ENCODE assay signal across 8 cellular contexts in genomic region chr14:56579345-56580316, GRCh38. TPM values are rescaled to one million over a fixed set of nuclear protein-coding genes. Genes with fewer than 3 reads are reported as not detected.
DNase-seq lines count a peak whose midpoint lies in the region; TF ChIP-seq lines count a peak whose summit lies in the region.

Gene TMEM260, plus strand, starts transcription at chr14:56579798. Its CDS starts 117 bp downstream, at chr14:56579915.

- no peaks in the 10 kb centered on the region for H3K9me3 ChIP-seq in ES-I3 (ENCODE audit: control insufficient read depth, insufficient read depth, low read length)

- H3K9ac ChIP-seq in ES-I3 (ENCODE audit: low read depth, low read length): peak within 1 kb of the TSS; percentile 71

- POLR2A ChIA-PET in RWPE1 (lab: Yijun Ruan, JAX; ENCODE audit: low non-redundant PET): interaction anchor here (0.6 kb wide), 1 partner anchor 745 kb away, joined by 4 read pairs; no protein-coding TSS in a partner anchor

- H3K4me3 Mint-ChIP-seq in nephron: peak within 1 kb of the TSS; percentile 89 to 90 (median 90)
- peak within 1 kb of the TSS; percentile 93 for H3K4me3 Mint-ChIP-seq in stimulated activated naive CD8-positive, alpha-beta T cell treated with anti-CD3 and anti-CD28 coated beads, Interleukin-15, Interleukin-2, amounts not matched to agents 100 ng/mL and 50 ng/mL, for 24 hours

- H3K4me1 Mint-ChIP-seq in nephron: peaks cover 17% of the 10 kb centered on the region
- peaks cover 42% of the 10 kb centered on the region for H3K4me1 Mint-ChIP-seq in stimulated activated naive CD8-positive, alpha-beta T cell treated with anti-CD3 and anti-CD28 coated beads, Interleukin-15, Interleukin-2, amounts not matched to agents 100 ng/mL and 50 ng/mL, for 24 hours (ENCODE audit: low read depth)

- CTCF ChIA-PET in RWPE1 (lab: Yijun Ruan, JAX): interaction anchor here (0.5 to 0.7 kb wide), 2 partner anchors 77 to 117 kb away, joined by 3 read pairs; no protein-coding TSS in a partner anchor

- H3K36me3 Mint-ChIP-seq in nephron (ENCODE audit: low read depth): no peaks in the 10 kb centered on the region
- no peaks in the 10 kb centered on the region for H3K36me3 Mint-ChIP-seq in stimulated activated naive CD8-positive, alpha-beta T cell treated with anti-CD3 and anti-CD28 coated beads, Interleukin-15, Interleukin-2, amounts not matched to agents 100 ng/mL and 50 ng/mL, for 24 hours (ENCODE audit: low read depth)

- H3K4me1 ChIP-seq in ES-I3 (ENCODE audit: insufficient read depth, low read length): no peaks in the 10 kb centered on the region; the same call in 1 of the 2 replicates

- peak within 1 kb of the TSS; percentile 96 to 99 (median 98) for H3K27ac Mint-ChIP-seq in nephron
- peak within 1 kb of the TSS; percentile 98 for H3K27ac Mint-ChIP-seq in stimulated activated naive CD8-positive, alpha-beta T cell treated with anti-CD3 and anti-CD28 coated beads, Interleukin-15, Interleukin-2, amounts not matched to agents 100 ng/mL and 50 ng/mL, for 24 hours

- H3K9me3 Mint-ChIP-seq in nephron: no peaks in the 10 kb centered on the region
- no peaks in the 10 kb centered on the region for H3K9me3 Mint-ChIP-seq in stimulated activated naive CD8-positive, alpha-beta T cell treated with anti-CD3 and anti-CD28 coated beads, Interleukin-15, Interleukin-2, amounts not matched to agents 100 ng/mL and 50 ng/mL, for 24 hours

- peak within 1 kb of the TSS; percentile 75 for H3K27ac ChIP-seq in RWPE1

- H3K4me3 ChIP-seq in LNCaP clone FGC (ENCODE audit: low read depth, low read length): peak within 1 kb of the TSS; percentile 98
- H3K4me3 ChIP-seq in fibroblast of the aortic adventitia (ENCODE audit: low read depth, low read length): peak within 1 kb of the TSS; percentile 99

- TF ChIP-seq CTCF in LNCaP clone FGC (IDR thresholded peaks at IDR 0.05; ENCODE audit: control insufficient read depth, extremely low read depth, insufficient read depth): peak; percentile 85
- peak; percentile 93 for TF ChIP-seq CTCF in RWPE1 (conservative IDR thresholded peaks at IDR 0.05; ENCODE audit: low read depth)
- peak; percentile 94 for TF ChIP-seq CTCF in fibroblast of the aortic adventitia (IDR thresholded peaks at IDR 0.05; ENCODE audit: insufficient read depth, low read length)
- peak; percentile 87 to 96 (median 94) for TF ChIP-seq CTCF in nephron (IDR thresholded peaks at IDR 0.05; ENCODE audit: unreplicated experiment in 3 of 3)

- DNase-seq in H4 (ENCODE audit: low spot score): peak; percentile 81
- peak; percentile 75 for DNase-seq in LNCaP clone FGC (ENCODE audit: low read depth)
- DNase-seq in RWPE1 (ENCODE audit: low spot score): peak; percentile 88
- peak; percentile 85 for DNase-seq in activated T-helper 9 cell treated with anti-CD3 and anti-CD28 coated beads, Interleukin-2, amount 50 U/mL, for 16 hours (ENCODE audit: low read depth)
- peak; percentile 90 for DNase-seq in fibroblast of the aortic adventitia (ENCODE audit: low read depth)

- no peaks in the 10 kb centered on the region for H3K36me3 ChIP-seq in ES-I3 (ENCODE audit: insufficient read depth, low read length)

- peaks cover 8% of the 10 kb centered on the region for H3K27me3 Mint-ChIP-seq in nephron (ENCODE audit: low read depth)
- no peaks in the 10 kb centered on the region for H3K27me3 Mint-ChIP-seq in stimulated activated naive CD8-positive, alpha-beta T cell treated with anti-CD3 and anti-CD28 coated beads, Interleukin-15, Interleukin-2, amounts not matched to agents 100 ng/mL and 50 ng/mL, for 24 hours

RNA-seq across cellular contexts. Expression of gene TMEM260, which starts in this region (rescaled TPM):
- 8.3 and 9.7 TPM in 2 replicates for total RNA-seq in H4 (2014; rRNA removed; shearing (Covaris generic))
- 6.4 and 19.1 TPM in 2 replicates for total RNA-seq in fibroblast of the aortic adventitia (ENCODE audit: low replicate concordance)

Comparison
In these comparisons a context has a peak if more than half of its experiments do, and no peak if none do; other contexts are left out.
1. Peak in every context shown above with its lines: DNase-seq, H3K4me3 ChIP-seq and H3K27ac ChIP-seq.